ENCODE assay signal across 1 cellular context in genomic region chr6:84667252-84668213, GRCh38.
A peak's percentile ranks its signal among the peaks of the same experiment; 100 is the strongest.
TF ChIP-seq lines count a peak whose summit lies in the region.

No MANE protein-coding gene starts in this region.

TF ChIP-seq in K562, 482 proteins besides CTCF, POLR2A, EP300 and RAD21 (continued from another document):
- TF ChIP-seq TRIM24 (IDR thresholded peaks at IDR 0.05) (peak in 1 of 2 experiments; percentile 76; a peak in 2 of 4 replicates), HDAC3 (IDR thresholded peaks at IDR 0.05; ENCODE audit: borderline replicate concordance, partially characterized antibody) (peak; percentile 25), MTF1 (CRISPR knock-in tag; IDR thresholded peaks at IDR 0.05; ENCODE audit: borderline replicate concordance) (no peak), MXI1 (IDR thresholded peaks at IDR 0.05; ENCODE audit: low read depth, low read length) (no peak), ZNF408 (CRISPR knock-in tag; IDR thresholded peaks at IDR 0.05; ENCODE audit: low read depth) (no peak), SMARCB1 (IDR thresholded peaks at IDR 0.05; ENCODE audit: insufficient read length, low read depth) (no peak), BRD9 (IDR thresholded peaks at IDR 0.05; ENCODE audit: low read depth, partially characterized antibody) (no peak), MAFG (tag; conservative IDR thresholded peaks at IDR 0.05) (no peak; the same call in 1 of the 2 replicates), BCLAF1 (IDR thresholded peaks at IDR 0.05; ENCODE audit: borderline replicate concordance in 1 of 2, control insufficient read depth in 1 of 2, low read depth in 2 of 2, low read length in 1 of 2) (no peak), ZBED1 (IDR thresholded peaks at IDR 0.05) (no peak), E2F5 (CRISPR knock-in tag; IDR thresholded peaks at IDR 0.05) (no peak), RBM17 (IDR thresholded peaks at IDR 0.05; ENCODE audit: borderline replicate concordance, low read depth, low read length) (no peak), ZNF740 (CRISPR knock-in tag; IDR thresholded peaks at IDR 0.05) (no peak), ZNF740 (tag; IDR thresholded peaks at IDR 0.05) (no peak), ZNF280A (IDR thresholded peaks at IDR 0.05; ENCODE audit: low read depth, partially characterized antibody) (no peak), RBM34 (IDR thresholded peaks at IDR 0.05; ENCODE audit: borderline replicate concordance, insufficient read depth, low read length) (no peak), ZHX1 (conservative IDR thresholded peaks at IDR 0.05; ENCODE audit: low read length) (no peak), CXXC5 (CRISPR knock-in tag; IDR thresholded peaks at IDR 0.05) (peak; percentile 13; the same call in 1 of the 2 replicates), ZMIZ1 (IDR thresholded peaks at IDR 0.05; ENCODE audit: low read depth in 2 of 2, low read length in 2 of 2) (no peak), MLLT1 (IDR thresholded peaks at IDR 0.05) (no peak), PBX2 (CRISPR knock-in tag; IDR thresholded peaks at IDR 0.05; ENCODE audit: low read depth) (no peak), PBX2 (tag; conservative IDR thresholded peaks at IDR 0.05; ENCODE audit: low read depth) (peak; percentile 35; the same call in 1 of the 2 replicates), CCNT2 (IDR thresholded peaks at IDR 0.05; ENCODE audit: borderline replicate concordance, extremely low read depth, insufficient read length, low read depth, low read length) (no peak), POLR2G (IDR thresholded peaks at IDR 0.05; ENCODE audit: low read depth, low read length) (no peak), ZFP36 (IDR thresholded peaks at IDR 0.05; ENCODE audit: low read depth, low read length, partially characterized antibody) (no peak), SMARCC2 (IDR thresholded peaks at IDR 0.05; ENCODE audit: low read depth) (no peak), DMBX1 (CRISPR knock-in tag; IDR thresholded peaks at IDR 0.05; ENCODE audit: borderline replicate concordance) (no peak), E4F1 (CRISPR knock-in tag; IDR thresholded peaks at IDR 0.05; ENCODE audit: borderline replicate concordance) (no peak), ZNF354B (CRISPR knock-in tag; IDR thresholded peaks at IDR 0.05) (no peak), DACH1 (IDR thresholded peaks at IDR 0.05; ENCODE audit: partially characterized antibody) (no peak), FOS (IDR thresholded peaks at IDR 0.05; ENCODE audit: extremely low read depth, insufficient read length) (no peak), HES1 (IDR thresholded peaks at IDR 0.05; ENCODE audit: low read depth) (0 out of 2 replicates have a peak, but pooled peaks have one; percentile 32), ID3 (CRISPR knock-in tag; IDR thresholded peaks at IDR 0.05) (no peak), ID3 (tag; IDR thresholded peaks at IDR 0.05) (peak; percentile 95), TAF9B (IDR thresholded peaks at IDR 0.05; ENCODE audit: partially characterized antibody) (peak; percentile 19), DPF2 (IDR thresholded peaks at IDR 0.05) (peak; percentile 65)
